In genomic region chr7:70372768-70373241, GRCh38 we compare ENCODE assay signal across 15 cellular contexts.
DNase-seq lines count a peak whose midpoint lies in the region; ATAC-seq and TF ChIP-seq lines count a peak whose summit lies in the region.
"Had no signal": no experiment of that assay in that cellular context is flagged by ENCODE, and none has a peak within 500 bp of the region (broad histone marks: within the 10 kb centered on the region; RNA-seq: fewer than 3 reads in every experiment).

No MANE protein-coding gene starts in this region.

- POLR2A ChIA-PET in SK-N-SH (lab: Yijun Ruan, JAX), result interaction anchor here (0.6 kb wide), 1 partner anchor 27 kb away, joined by 3 read pairs; no protein-coding TSS in a partner anchor

- intact Hi-C loops in activated CD4-positive, alpha-beta T cell treated with anti-CD3 and anti-CD28 coated beads, Interleukin-2, amount 10 ng/mL, durations not matched to agents 24 days and 14 days (cut with micrococcal nuclease), result loop anchor here (2.0 kb wide), 1 partner anchor 64 kb away; no protein-coding TSS in a partner anchor

- H3K27me3 Mint-ChIP-seq in glutamatergic neuron (ENCODE audit: unreplicated experiment), result peaks cover 4% of the 10 kb centered on the region
- H3K27me3 Mint-ChIP-seq in activated CD4-positive, alpha-beta T cell treated with anti-CD3 and anti-CD28 coated beads, Interleukin-2, amount 10 ng/mL, durations not matched to agents 24 days and 14 days, result no peaks in the 10 kb centered on the region

- no peak for DNase-seq in SK-N-SH
- peak; percentile 96 for DNase-seq in NCI-H2171 treated with DMSO at 0.1 percent for 48 hours (lab: John Stamatoyannopoulos, UW)
- DNase-seq in glutamatergic neuron, result peak; percentile 23
- DNase-seq in activated CD4-positive, alpha-beta T cell treated with anti-CD3 and anti-CD28 coated beads, Interleukin-2, amount 10 ng/mL, durations not matched to agents 24 days and 14 days, result no peak
- DNase-seq in D341Med (ENCODE audit: low spot score), result no peak
- DNase-seq in NCI-H2227 (lab: John Stamatoyannopoulos, UW; ENCODE audit: unreplicated experiment), result no peak
- no peak for DNase-seq in activated gamma-delta T cell (lab: John Stamatoyannopoulos, UW)
- DNase-seq: Caco-2, DMS79, H7, IMR-90, NCI-H524 had no signal

- H3K79me2 ChIP-seq in SK-N-SH (ENCODE audit: insufficient read depth), result no peaks in the 10 kb centered on the region

- H3K36me3 Mint-ChIP-seq in glutamatergic neuron (ENCODE audit: unreplicated experiment), result no peaks in the 10 kb centered on the region
- no peaks in the 10 kb centered on the region for H3K36me3 Mint-ChIP-seq in activated CD4-positive, alpha-beta T cell treated with anti-CD3 and anti-CD28 coated beads, Interleukin-2, amount 10 ng/mL, durations not matched to agents 24 days and 14 days (ENCODE audit: low read depth)

- no peak for ATAC-seq in SK-N-SH treated with all-trans-retinoic acid at 6 μM for 48 hours
- ATAC-seq: GM12878, Right ventricle myocardium inferior had no signal

- H3K36me3 ChIP-seq in SK-N-SH (replicated peaks in 1 of 2; ENCODE audit: control insufficient read depth in 1 of 2, insufficient read depth in 2 of 2, low read length in 1 of 2), result no peaks in the 10 kb centered on the region

- 79% methylated on average over 3 of the region's 3 CpGs for WGBS in SK-N-SH (ENCODE audit: low lambda C conversion rate)

- no peaks in the 10 kb centered on the region for H3K27me3 ChIP-seq in SK-N-SH (ENCODE audit: insufficient read depth)

- no peaks in the 10 kb centered on the region for H3K9me2 ChIP-seq in SK-N-SH

- H3K4me2 ChIP-seq in SK-N-SH, result no peak overlapping the region

- H3F3A ChIP-seq in SK-N-SH (replicated peaks; ENCODE audit: insufficient read depth), result no peaks in the 10 kb centered on the region

- peaks cover 16% of the 10 kb centered on the region for H3K9me3 Mint-ChIP-seq in glutamatergic neuron (ENCODE audit: unreplicated experiment)
- H3K9me3 Mint-ChIP-seq in activated CD4-positive, alpha-beta T cell treated with anti-CD3 and anti-CD28 coated beads, Interleukin-2, amount 10 ng/mL, durations not matched to agents 24 days and 14 days, result no peaks in the 10 kb centered on the region

- no peak for TF ChIP-seq CTCF in SK-N-SH (IDR thresholded peaks at IDR 0.05)
- TF ChIP-seq CTCF in glutamatergic neuron (IDR thresholded peaks at IDR 0.05; ENCODE audit: partially characterized antibody, unreplicated experiment), result no peak

- H3K27ac Mint-ChIP-seq in glutamatergic neuron (ENCODE audit: unreplicated experiment), result peak overlapping the region; percentile 71
- H3K27ac Mint-ChIP-seq in activated CD4-positive, alpha-beta T cell treated with anti-CD3 and anti-CD28 coated beads, Interleukin-2, amount 10 ng/mL, durations not matched to agents 24 days and 14 days, result no peak overlapping the region

- CTCF ChIA-PET in SK-N-SH (lab: Yijun Ruan, JAX), result interaction anchor here (1.0 kb wide), 1 partner anchor 9 kb away, joined by 3 read pairs; no protein-coding TSS in a partner anchor

- H3K27ac ChIP-seq in SK-N-SH (ENCODE audit: low read depth in 2 of 2, low read length in 1 of 2), result no peak overlapping the region

- TF ChIP-seq EP300 in SK-N-SH (IDR thresholded peaks at IDR 0.05; ENCODE audit: borderline replicate concordance in 1 of 2, low read depth in 1 of 2, low read length in 1 of 2), result no peak

- no peak for TF ChIP-seq RAD21 in SK-N-SH (IDR thresholded peaks at IDR 0.05; ENCODE audit: low read length)

- H3K4me1 Mint-ChIP-seq in glutamatergic neuron (ENCODE audit: low read depth, unreplicated experiment), result peaks cover 59% of the 10 kb centered on the region
- H3K4me1 Mint-ChIP-seq in activated CD4-positive, alpha-beta T cell treated with anti-CD3 and anti-CD28 coated beads, Interleukin-2, amount 10 ng/mL, durations not matched to agents 24 days and 14 days, result no peaks in the 10 kb centered on the region

- no peak overlapping the region for H3K9ac ChIP-seq in SK-N-SH

- no peaks in the 10 kb centered on the region for H3K9me3 ChIP-seq in SK-N-SH

- no peak overlapping the region for H3K4me3 ChIP-seq in SK-N-SH (ENCODE audit: low read depth in 2 of 2, low read length in 1 of 2)
- H3K4me3 ChIP-seq: GM12878 had no signal

- peak overlapping the region; percentile 70 for H3K4me3 Mint-ChIP-seq in glutamatergic neuron (ENCODE audit: unreplicated experiment)
- no peak overlapping the region for H3K4me3 Mint-ChIP-seq in activated CD4-positive, alpha-beta T cell treated with anti-CD3 and anti-CD28 coated beads, Interleukin-2, amount 10 ng/mL, durations not matched to agents 24 days and 14 days

- H2AFZ ChIP-seq in SK-N-SH (ENCODE audit: low read depth), result no peak overlapping the region

- H4K20me1 ChIP-seq in SK-N-SH (ENCODE audit: insufficient read depth), result no peaks in the 10 kb centered on the region

- peaks cover 0 to 23% of the 10 kb centered on the region in 2 experiments; a peak in 2 of 4 replicates for H3K4me1 ChIP-seq in SK-N-SH (ENCODE audit: control insufficient read depth in 1 of 2, insufficient read depth in 2 of 2, low read depth in 1 of 2, low read length in 1 of 2)
- H3K4me1 ChIP-seq: Caco-2 had no signal

TF ChIP-seq in SK-N-SH treated with all-trans-retinoic acid at 6 μM for 48 hours, 23 proteins besides CTCF, POLR2A, EP300 and RAD21:
- TF ChIP-seq TSHZ2 (CRISPR knock-in tag; IDR thresholded peaks at IDR 0.05), result no peak
- peak; percentile 65; the same call in 1 of the 2 replicates for TF ChIP-seq ZNF70 (CRISPR knock-in tag; IDR thresholded peaks at IDR 0.05)

TF ChIP-seq in SK-N-SH, 30 proteins besides CTCF, POLR2A, EP300 and RAD21:
- TF ChIP-seq JUND (IDR thresholded peaks at IDR 0.05), result no peak
- no peak for TF ChIP-seq MXI1 (IDR thresholded peaks at IDR 0.05; ENCODE audit: low read depth, low read length)
- no peak for TF ChIP-seq ELF1 (IDR thresholded peaks at IDR 0.05)
- no peak for TF ChIP-seq REST (IDR thresholded peaks at IDR 0.05; ENCODE audit: low read depth, low read length)

Comparison
In these comparisons a context has a peak if more than half of its experiments do, and no peak if none do; other contexts are left out.
1. DNase-seq: peak in NCI-H2171 treated with DMSO at 0.1 percent for 48 hours (single experiment) and glutamatergic neuron (single experiment); none in SK-N-SH (single experiment), activated CD4-positive, alpha-beta T cell treated with anti-CD3 and anti-CD28 coated beads, Interleukin-2, amount 10 ng/mL, durations not matched to agents 24 days and 14 days (single experiment), D341Med (single experiment), NCI-H2227 (single experiment) and activated gamma-delta T cell (single experiment).